ENCODE assay signal across 14 cellular contexts in the genomic region with DNA sequence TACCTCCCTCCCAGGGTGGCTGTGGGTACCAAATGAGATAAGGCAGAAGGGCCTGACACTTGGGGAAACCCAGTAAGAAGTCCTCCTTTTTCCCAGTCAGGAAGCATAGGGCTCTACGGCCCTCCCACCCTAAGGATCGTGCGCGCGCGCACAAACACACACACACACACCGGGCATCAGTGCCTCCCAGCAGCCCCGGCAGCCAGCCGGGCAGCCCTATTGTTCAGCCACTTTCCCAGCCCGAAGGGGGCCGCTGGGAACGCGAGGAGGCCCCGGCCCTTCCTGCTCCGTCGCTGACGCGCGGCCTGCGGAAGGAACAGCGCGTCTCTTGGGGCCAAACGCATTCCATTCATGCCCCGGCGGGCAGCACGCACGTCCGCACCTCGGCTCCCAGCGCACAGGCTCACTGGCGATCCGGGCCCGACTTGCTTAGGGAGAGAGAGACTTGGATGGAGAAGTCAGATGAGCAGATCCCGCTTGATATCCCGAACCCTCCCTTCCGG. TPM values are rescaled to one million over a fixed set of nuclear protein-coding genes. Genes with fewer than 3 reads are reported as not detected.
DNase-seq lines count a peak whose midpoint lies in the region; ATAC-seq and TF ChIP-seq lines count a peak whose summit lies in the region.
"Had no signal": no experiment of that assay in that cellular context is flagged by ENCODE, and none has a peak within 500 bp of the region (broad histone marks: within the 10 kb centered on the region; RNA-seq: fewer than 3 reads in every experiment).

No MANE protein-coding gene starts in this region.

- H3K27ac ChIP-seq in body of pancreas (peak overlapping the region in 1 of 4 donors; percentile 32), temporal lobe (ENCODE audit: low read depth, low read length) (peak overlapping the region; percentile 76)

- TF ChIP-seq CTCF in body of pancreas (IDR thresholded peaks at IDR 0.05): no peak

- TF ChIP-seq POLR2A in body of pancreas (IDR thresholded peaks at IDR 0.05): peak in 1 of 3 donors; percentile 21

- peaks cover 12% of the 10 kb centered on the region for H3K4me1 ChIP-seq in body of pancreas

- no peaks in the 10 kb centered on the region for H3K36me3 ChIP-seq in body of pancreas (replicated peaks in 1 of 2; ENCODE audit: insufficient read depth in 1 of 2, low read depth in 2 of 2)

- WGBS in body of pancreas, 2 donors: 43 to 60% methylated on average over 29 to 33 of the region's 36 CpGs

- H3K9me3 ChIP-seq in body of pancreas: no peaks in the 10 kb centered on the region

- H3K27me3 ChIP-seq in body of pancreas: no peaks in the 10 kb centered on the region

- intact Hi-C loops in body of pancreas (cut with DNase I): no loop called here
- intact Hi-C loops in Right ventricle myocardium inferior (cut with DNase I): loop anchor here (1.0 to 10.0 kb wide), 3 partner anchors 17 to 486 kb away; a partner anchor contains a TSS
- intact Hi-C loops in head of caudate nucleus (cut with DNase I): no loop called here

- peak in 1 of 4 donors; percentile 48 for DNase-seq in body of pancreas
- peak; percentile 92 for DNase-seq in Right ventricle myocardium inferior (ENCODE audit: missing footprints)
- peak; percentile 68 for DNase-seq in mucosa of gallbladder (ENCODE audit: low spot score)
- DNase-seq in head of caudate nucleus: no peak
- DNase-seq in DMS114 treated with DMSO at 0.1 percent for 48 hours (lab: John Stamatoyannopoulos, UW; ENCODE audit: unreplicated experiment): no peak
- DNase-seq in NK-92 treated with Interleukin-12 subunit alpha and Interleukin-12 subunit beta, amount 100 ng/mL, for 24 hours (lab: John Stamatoyannopoulos, UW): no peak
- DNase-seq: activated CD8-positive, alpha-beta T cell treated with anti-CD3 and anti-CD28 coated beads, Interleukin-2, amount 10 ng/mL, durations not matched to agents 7 days and 5 days; activated naive CD4-positive, alpha-beta T cell treated with anti-CD3 and anti-CD28 coated beads, Interleukin-2, amount 10 ng/mL, durations not matched to agents 7 days and 5 days; NCI-H1930; stimulated activated CD4-positive, alpha-beta T cell treated with anti-CD3 and anti-CD28 coated beads, Interleukin-15, amount 100 ng/mL, for 24 hours; stimulated activated naive B cell treated with anti-CD40 and anti-IgM and Interleukin-4, amounts not matched to agents 10 μg/mL and 1 μg/mL and 100 μg/mL, for 72 hours had no signal

- peak; percentile 42 for ATAC-seq in body of pancreas
- ATAC-seq in Right ventricle myocardium inferior: peak; percentile 82
- ATAC-seq in HG03135 (IDR thresholded peaks at IDR 0.05; ENCODE audit: unreplicated experiment): no peak
- ATAC-seq: activated CD8-positive, alpha-beta T cell treated with anti-CD3 and anti-CD28 coated beads, Interleukin-2, amount 10 ng/mL, durations not matched to agents 7 days and 5 days; K562; stimulated activated naive B cell treated with anti-CD40 and anti-IgM and Interleukin-4, amounts not matched to agents 10 μg/mL and 1 μg/mL and 100 μg/mL, for 72 hours had no signal

- H3K4me3 ChIP-seq in body of pancreas: no peak overlapping the region
- H3K4me3 ChIP-seq: K562 had no signal

RNA-seq across cellular contexts. Expression of a gene that starts 22.6 kb away (rescaled TPM):
- 100 to 1,000 TPM; 248 to 808 TPM for total RNA-seq in body of pancreas
- total RNA-seq in Right ventricle myocardium inferior: 103 TPM
- total RNA-seq in mucosa of gallbladder: 240 TPM
- total RNA-seq in temporal lobe: 58.5 TPM

Comparison
In these comparisons a context has a peak if more than half of its experiments do, and no peak if none do; other contexts are left out.
1. DNase-seq: peak in Right ventricle myocardium inferior (single experiment) and mucosa of gallbladder (single experiment); none in head of caudate nucleus (0 of 42), DMS114 treated with DMSO at 0.1 percent for 48 hours (single experiment) and NK-92 treated with Interleukin-12 subunit alpha and Interleukin-12 subunit beta, amount 100 ng/mL, for 24 hours (single experiment).